Comparison of ENCODE assay signal across 7 cellular contexts in the genomic region with DNA sequence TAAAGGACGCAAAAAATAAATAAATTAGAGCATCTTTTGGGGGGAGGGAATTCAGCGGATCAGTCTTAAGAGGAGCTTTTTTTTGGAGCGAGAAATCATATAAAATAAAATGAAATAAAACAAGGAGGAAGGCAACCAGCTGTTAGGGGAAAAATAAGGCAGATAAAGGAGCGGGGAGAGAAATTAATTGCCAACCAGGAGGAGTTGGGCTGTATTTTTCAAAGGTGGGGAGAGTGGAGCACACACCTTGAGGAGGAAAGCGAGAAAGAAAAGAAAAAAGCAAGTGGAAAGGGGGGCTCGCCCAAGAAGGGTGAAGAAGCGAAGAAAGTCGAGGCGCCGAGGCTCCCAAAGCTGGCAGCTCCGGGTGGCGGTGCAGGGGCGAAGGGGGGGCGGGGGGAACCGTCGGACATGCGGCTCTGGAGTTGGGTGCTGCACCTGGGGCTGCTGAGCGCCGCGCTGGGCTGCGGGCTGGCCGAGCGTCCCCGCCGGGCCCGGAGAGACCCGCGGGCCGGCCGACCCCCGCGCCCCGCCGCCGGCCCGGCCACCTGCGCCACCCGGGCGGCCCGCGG. TPM values are rescaled to one million over a fixed set of nuclear protein-coding genes. Genes with fewer than 3 reads are reported as not detected.
A peak's percentile ranks its signal among the peaks of the same experiment; 100 is the strongest.
DNase-seq lines count a peak whose midpoint lies in the region; ATAC-seq and TF ChIP-seq lines count a peak whose summit lies in the region.

A gene with protein sequence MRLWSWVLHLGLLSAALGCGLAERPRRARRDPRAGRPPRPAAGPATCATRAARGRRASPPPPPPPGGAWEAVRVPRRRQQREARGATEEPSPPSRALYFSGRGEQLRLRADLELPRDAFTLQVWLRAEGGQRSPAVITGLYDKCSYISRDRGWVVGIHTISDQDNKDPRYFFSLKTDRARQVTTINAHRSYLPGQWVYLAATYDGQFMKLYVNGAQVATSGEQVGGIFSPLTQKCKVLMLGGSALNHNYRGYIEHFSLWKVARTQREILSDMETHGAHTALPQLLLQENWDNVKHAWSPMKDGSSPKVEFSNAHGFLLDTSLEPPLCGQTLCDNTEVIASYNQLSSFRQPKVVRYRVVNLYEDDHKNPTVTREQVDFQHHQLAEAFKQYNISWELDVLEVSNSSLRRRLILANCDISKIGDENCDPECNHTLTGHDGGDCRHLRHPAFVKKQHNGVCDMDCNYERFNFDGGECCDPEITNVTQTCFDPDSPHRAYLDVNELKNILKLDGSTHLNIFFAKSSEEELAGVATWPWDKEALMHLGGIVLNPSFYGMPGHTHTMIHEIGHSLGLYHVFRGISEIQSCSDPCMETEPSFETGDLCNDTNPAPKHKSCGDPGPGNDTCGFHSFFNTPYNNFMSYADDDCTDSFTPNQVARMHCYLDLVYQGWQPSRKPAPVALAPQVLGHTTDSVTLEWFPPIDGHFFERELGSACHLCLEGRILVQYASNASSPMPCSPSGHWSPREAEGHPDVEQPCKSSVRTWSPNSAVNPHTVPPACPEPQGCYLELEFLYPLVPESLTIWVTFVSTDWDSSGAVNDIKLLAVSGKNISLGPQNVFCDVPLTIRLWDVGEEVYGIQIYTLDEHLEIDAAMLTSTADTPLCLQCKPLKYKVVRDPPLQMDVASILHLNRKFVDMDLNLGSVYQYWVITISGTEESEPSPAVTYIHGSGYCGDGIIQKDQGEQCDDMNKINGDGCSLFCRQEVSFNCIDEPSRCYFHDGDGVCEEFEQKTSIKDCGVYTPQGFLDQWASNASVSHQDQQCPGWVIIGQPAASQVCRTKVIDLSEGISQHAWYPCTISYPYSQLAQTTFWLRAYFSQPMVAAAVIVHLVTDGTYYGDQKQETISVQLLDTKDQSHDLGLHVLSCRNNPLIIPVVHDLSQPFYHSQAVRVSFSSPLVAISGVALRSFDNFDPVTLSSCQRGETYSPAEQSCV (N-terminal part only) (plus strand): TSS at position 27 of the 569 bp plus-strand sequence. CDS start 382 bp downstream, at position 409.

- DNase-seq in NCI-H69 (lab: John Stamatoyannopoulos, UW): peak; percentile 57
- no peak for DNase-seq in chondrocyte (ENCODE audit: low spot score)
- no peak for DNase-seq in lower leg skin (ENCODE audit: low spot score in 2 of 2)
- DNase-seq in natural killer cell treated with Interleukin-12 subunit alpha and Interleukin-12 subunit beta and Interleukin-15 and Interleukin-18, amount 100 ng/mL, for 72 hours (ENCODE audit: low spot score): no peak
- no peak for DNase-seq in cerebellum (ENCODE audit: low spot score)
- DNase-seq in activated CD8-positive, alpha-beta memory T cell treated with anti-CD3 and anti-CD28 coated beads, Interleukin-2, amount 50 U/mL, for 48 hours: no peak

- peaks cover 7% of the 10 kb centered on the region for H3K36me3 Mint-ChIP-seq in chondrocyte (ENCODE audit: low read depth)
- peaks cover 12% of the 10 kb centered on the region for H3K36me3 Mint-ChIP-seq in natural killer cell treated with Interleukin-12 subunit alpha and Interleukin-12 subunit beta and Interleukin-15 and Interleukin-18, amount 100 ng/mL, for 72 hours

- H3K4me1 ChIP-seq in subcutaneous abdominal adipose tissue (ENCODE audit: control insufficient read depth in 5 of 5, insufficient read depth in 5 of 5, low read length in 5 of 5): peaks cover 7 to 49% (median 42%) of the 10 kb centered on the region in 5 donors

- peaks cover 0 to 9% (median 5%) of the 10 kb centered on the region in 5 donors for H3K27me3 ChIP-seq in subcutaneous abdominal adipose tissue (ENCODE audit: control insufficient read depth in 5 of 5, insufficient read depth in 4 of 5, low read length in 5 of 5)

- H3K27ac ChIP-seq in subcutaneous abdominal adipose tissue (ENCODE audit: low read depth, low read length): peak within 1 kb of the TSS; percentile 70

- H3K4me1 Mint-ChIP-seq in chondrocyte (ENCODE audit: low read depth): peaks cover 67% of the 10 kb centered on the region
- H3K4me1 Mint-ChIP-seq in natural killer cell treated with Interleukin-12 subunit alpha and Interleukin-12 subunit beta and Interleukin-15 and Interleukin-18, amount 100 ng/mL, for 72 hours (ENCODE audit: low read depth in 2 of 2): peaks cover 0 to 2% of the 10 kb centered on the region in 2 donors

- no peaks in the 10 kb centered on the region for H3K9me3 Mint-ChIP-seq in chondrocyte (ENCODE audit: low read depth)
- peaks cover 5% of the 10 kb centered on the region for H3K9me3 Mint-ChIP-seq in natural killer cell treated with Interleukin-12 subunit alpha and Interleukin-12 subunit beta and Interleukin-15 and Interleukin-18, amount 100 ng/mL, for 72 hours

- ATAC-seq in natural killer cell treated with Interleukin-12 subunit alpha and Interleukin-12 subunit beta and Interleukin-15 and Interleukin-18, amount 100 ng/mL, for 72 hours: no peak

- no peaks in the 10 kb centered on the region for H3K36me3 ChIP-seq in subcutaneous abdominal adipose tissue (ENCODE audit: control insufficient read depth in 5 of 5, insufficient read depth in 5 of 5, low read length in 5 of 5)

- intact Hi-C loops in lower leg skin (cut with DNase I; ENCODE audit: low total_unique reads): no loop called here

- peak within 1 kb of the TSS; percentile 30 for H3K4me3 ChIP-seq in lower leg skin (ENCODE audit: low read depth, poor library complexity, severe bottlenecking)
- peak within 1 kb of the TSS; percentile 49 to 72 (median 59) for H3K4me3 ChIP-seq in subcutaneous abdominal adipose tissue (ENCODE audit: low read depth in 1 of 5, low read length in 5 of 5)

- 1 to 2% methylated on average over 12 to 20 of the region's 41 CpGs for WGBS in lower leg skin, 2 donors

- no peaks in the 10 kb centered on the region for H3K9me3 ChIP-seq in subcutaneous abdominal adipose tissue (ENCODE audit: control insufficient read depth in 5 of 5, low read length in 5 of 5)

- TF ChIP-seq CTCF in chondrocyte (IDR thresholded peaks at IDR 0.05) (no peak), lower leg skin (IDR thresholded peaks at IDR 0.05) (no peak)

- peak within 1 kb of the TSS; percentile 89 for H3K4me3 Mint-ChIP-seq in chondrocyte (ENCODE audit: unreplicated experiment)
- H3K4me3 Mint-ChIP-seq in natural killer cell treated with Interleukin-12 subunit alpha and Interleukin-12 subunit beta and Interleukin-15 and Interleukin-18, amount 100 ng/mL, for 72 hours: no peak within 1 kb of the TSS

- peak within 1 kb of the TSS; percentile 98 for H3K27ac Mint-ChIP-seq in chondrocyte (ENCODE audit: unreplicated experiment)
- no peak within 1 kb of the TSS for H3K27ac Mint-ChIP-seq in natural killer cell treated with Interleukin-12 subunit alpha and Interleukin-12 subunit beta and Interleukin-15 and Interleukin-18, amount 100 ng/mL, for 72 hours

- peak within 1 kb of the TSS in 3 of 5 donors; percentile 49 to 79 (median 71) for H3K9ac ChIP-seq in subcutaneous abdominal adipose tissue (ENCODE audit: low read length in 5 of 5)

- no peak for TF ChIP-seq POLR2A in lower leg skin (IDR thresholded peaks at IDR 0.05)

- H3K27me3 Mint-ChIP-seq in chondrocyte (ENCODE audit: low read depth): no peaks in the 10 kb centered on the region
- H3K27me3 Mint-ChIP-seq in natural killer cell treated with Interleukin-12 subunit alpha and Interleukin-12 subunit beta and Interleukin-15 and Interleukin-18, amount 100 ng/mL, for 72 hours: peaks cover 55 to 60% of the 10 kb centered on the region in 2 donors

RNA-seq across cellular contexts. Expression of the gene that starts here (rescaled TPM):
- total RNA-seq in chondrocyte: 143 to 222 TPM (median 219 TPM) in 3 replicates
- 1 to 10 TPM in 3 of 4 donors, under 1 TPM in 1; 0.64 to 2.2 (median 1.9) TPM for total RNA-seq in lower leg skin
- not detected for total RNA-seq in natural killer cell treated with Interleukin-12 subunit alpha and Interleukin-12 subunit beta and Interleukin-15 and Interleukin-18, amount 100 ng/mL, for 72 hours
- total RNA-seq in cerebellum: 0.36 TPM

Comparison
In these comparisons a context has a peak if more than half of its experiments do, and no peak if none do; other contexts are left out.
1. RNA of the gene that starts here (total RNA-seq): 143 to 222 TPM in chondrocyte; 0.64 to 2.2 TPM in lower leg skin, 0.36 TPM in cerebellum (single experiment) and not detected in natural killer cell treated with Interleukin-12 subunit alpha and Interleukin-12 subunit beta and Interleukin-15 and Interleukin-18, amount 100 ng/mL, for 72 hours; every median in the first group is over 10 times any median in the second.